In genomic region chr1:109792056-109792831, GRCh38 we compare ENCODE assay signal across 8 cellular contexts. TPM values are rescaled to one million over a fixed set of nuclear protein-coding genes. Genes with fewer than 3 reads are reported as not detected.
DNase-seq lines count a peak whose midpoint lies in the region; ATAC-seq and TF ChIP-seq lines count a peak whose summit lies in the region.

No MANE protein-coding gene starts in this region.

- H2BK20ac ChIP-seq in H9 (ENCODE audit: low read depth, low read length, poor library complexity, severe bottlenecking) = no peak overlapping the region

- H4K5ac ChIP-seq in H9 (ENCODE audit: insufficient read length, low read depth, low read length) = no peak overlapping the region

- no peak overlapping the region for H3K56ac ChIP-seq in H9 (ENCODE audit: insufficient read length, low read depth, low read length)

- no peak overlapping the region for H3K23ac ChIP-seq in H9 (ENCODE audit: insufficient read length, low read depth, low read length)

- H3K9me3 ChIP-seq in H9 (ENCODE audit: control insufficient read depth, low read depth, low read length) = no peaks in the 10 kb centered on the region

- no peak overlapping the region for H2BK12ac ChIP-seq in H9 (ENCODE audit: insufficient read length, low read depth, low read length)

- DNase-seq in AG08395 (ENCODE audit: low spot score) = peak; percentile 90
- peak; percentile 75 for DNase-seq in H9
- peak; percentile 50 for DNase-seq in epithelial cell of proximal tubule (ENCODE audit: low read depth)
- DNase-seq in midbrain (lab: John Stamatoyannopoulos, UW) = peak; percentile 75

- H3K27me3 ChIP-seq in H9 (ENCODE audit: insufficient read depth, low read length) = no peaks in the 10 kb centered on the region; the same call in 1 of the 2 replicates

- H3K4ac ChIP-seq in H9 (ENCODE audit: low read depth, low read length) = no peak overlapping the region

- ATAC-seq in SK-N-SH treated with all-trans-retinoic acid at 6 μM for 48 hours = peak; percentile 86
- ATAC-seq in GM18517 (IDR thresholded peaks at IDR 0.05; ENCODE audit: unreplicated experiment) = no peak
- no peak for ATAC-seq in GM18858 (IDR thresholded peaks at IDR 0.05; ENCODE audit: unreplicated experiment)
- ATAC-seq in GM19328 (IDR thresholded peaks at IDR 0.05; ENCODE audit: unreplicated experiment) = no peak

- H3K9me3 Mint-ChIP-seq in H9 = no peaks in the 10 kb centered on the region

- no peaks in the 10 kb centered on the region for H3K36me3 Mint-ChIP-seq in H9 (ENCODE audit: insufficient read depth in 1 of 3, low read depth in 3 of 3)

- H2AFZ ChIP-seq in H9 (ENCODE audit: low read length) = no peak overlapping the region

- H4K20me1 ChIP-seq in H9 (ENCODE audit: control insufficient read depth, insufficient read depth, insufficient read length) = no peaks in the 10 kb centered on the region

- no peak overlapping the region for H3K4me3 ChIP-seq in epithelial cell of proximal tubule (ENCODE audit: low read depth, low read length)

- H3K23me2 ChIP-seq in H9 (ENCODE audit: insufficient read length, low read depth, low read length, poor library complexity, severe bottlenecking) = no peaks in the 10 kb centered on the region

- H4K91ac ChIP-seq in H9 (ENCODE audit: insufficient read length, low read depth, low read length) = no peak overlapping the region

- H3K27ac Mint-ChIP-seq in H9 = peak overlapping the region in 1 of 3 experiments; percentile 77; a peak in 3 of 7 replicates

- no peak overlapping the region for H3T11ph ChIP-seq in H9 (ENCODE audit: low read length)

- no peaks in the 10 kb centered on the region for H3K79me1 ChIP-seq in H9 (ENCODE audit: insufficient read depth, low read depth, low read length, poor library complexity, severe bottlenecking)

- H2BK15ac ChIP-seq in H9 (ENCODE audit: low read depth, low read length) = no peak overlapping the region

- H3K79me2 ChIP-seq in H9 (ENCODE audit: insufficient read depth, low read length) = no peaks in the 10 kb centered on the region

- H3K4me2 ChIP-seq in H9 (ENCODE audit: insufficient read depth, insufficient read length, low read length) = no peak overlapping the region

- no CpG with 5 or more reads among the region's 18 CpGs for WGBS in H9 (ENCODE audit: extremely low coverage, insufficient read length, low lambda C conversion rate)

- H2BK120ac ChIP-seq in H9 (ENCODE audit: low read depth, low read length, poor library complexity, severe bottlenecking) = no peak overlapping the region

- 0 out of 3 replicates have a peak, but pooled peaks have one; percentile 19 for TF ChIP-seq CTCF in H9 (conservative IDR thresholded peaks at IDR 0.05)
- peak; percentile 77 for TF ChIP-seq CTCF in epithelial cell of proximal tubule (conservative IDR thresholded peaks at IDR 0.05; ENCODE audit: low read depth, low read length)

- H3K27me3 Mint-ChIP-seq in H9 (ENCODE audit: low read depth) = peaks cover 4% of the 10 kb centered on the region

- H2BK5ac ChIP-seq in H9 (ENCODE audit: insufficient read length, low read length) = no peak overlapping the region

- H3K18ac ChIP-seq in H9 (ENCODE audit: insufficient read length, low read depth, low read length) = peak overlapping the region; percentile 49

- H2AK5ac ChIP-seq in H9 (ENCODE audit: insufficient read length, low read length) = no peak overlapping the region

- H3K14ac ChIP-seq in H9 (ENCODE audit: insufficient read depth, low read length) = peak overlapping the region; percentile 14; the same call in 1 of the 2 replicates

- no peak overlapping the region for H3K9ac ChIP-seq in H9 (ENCODE audit: extremely low read depth, insufficient read length, low read length)

- H3K4me1 ChIP-seq in H9 (ENCODE audit: insufficient read depth, low read length) = peaks cover 6% of the 10 kb centered on the region; the same call in 1 of the 2 replicates

- no peak overlapping the region for H4K8ac ChIP-seq in H9 (replicated peaks; ENCODE audit: insufficient read length, low read depth, low read length)

- no peak overlapping the region for H3K27ac ChIP-seq in H9 (ENCODE audit: insufficient read length, low read depth, low read length)

- no peak overlapping the region; a peak in 2 of 5 replicates for H3K4me3 Mint-ChIP-seq in H9

- peaks cover 40 to 43% of the 10 kb centered on the region in 2 experiments for H3K4me1 Mint-ChIP-seq in H9

TF ChIP-seq in SK-N-SH treated with all-trans-retinoic acid at 6 μM for 48 hours, 23 proteins besides CTCF, POLR2A, EP300 and RAD21:
- TF ChIP-seq ZFP3 (CRISPR knock-in tag; IDR thresholded peaks at IDR 0.05) (no peak), BACH2 (CRISPR knock-in tag; IDR thresholded peaks at IDR 0.05; ENCODE audit: borderline replicate concordance) (peak; percentile 90; the same call in 1 of the 2 replicates), ISL1 (CRISPR knock-in tag; IDR thresholded peaks at IDR 0.05) (0 out of 2 replicates have a peak, but pooled peaks have one; percentile 16), ZFP30 (CRISPR knock-in tag; IDR thresholded peaks at IDR 0.05) (no peak), PATZ1 (CRISPR knock-in tag; IDR thresholded peaks at IDR 0.05; ENCODE audit: borderline replicate concordance) (peak; percentile 70; the same call in 1 of the 2 replicates)

RNA-seq across cellular contexts. Expression of gene EPS8L3, which starts 28.5 kb away (rescaled TPM):
- not detected in 2 replicates for total RNA-seq in H9 (2021)
- total RNA-seq in epithelial cell of proximal tubule = not detected in 2 replicates

RNA-seq across cellular contexts. Expression of gene GSTM3, which starts 51.4 kb away (rescaled TPM):
- total RNA-seq in H9 (2021) (2.7 and 3.5 TPM in 2 replicates), epithelial cell of proximal tubule (63.2 and 81.9 TPM in 2 replicates)

Comparison
In these comparisons a context has a peak if more than half of its experiments do, and no peak if none do; other contexts are left out.
1. RNA of gene GSTM3, which starts 51.4 kb away (total RNA-seq): 63.2 to 81.9 TPM in epithelial cell of proximal tubule; 2.7 to 3.5 TPM in H9; every median in the first group is over 10 times any median in the second.
2. Peak in every context shown above with its lines, with median percentiles within 50 percentile points of each other: DNase-seq.